22 cellular contexts compared by ENCODE assay signal in the genomic region with DNA sequence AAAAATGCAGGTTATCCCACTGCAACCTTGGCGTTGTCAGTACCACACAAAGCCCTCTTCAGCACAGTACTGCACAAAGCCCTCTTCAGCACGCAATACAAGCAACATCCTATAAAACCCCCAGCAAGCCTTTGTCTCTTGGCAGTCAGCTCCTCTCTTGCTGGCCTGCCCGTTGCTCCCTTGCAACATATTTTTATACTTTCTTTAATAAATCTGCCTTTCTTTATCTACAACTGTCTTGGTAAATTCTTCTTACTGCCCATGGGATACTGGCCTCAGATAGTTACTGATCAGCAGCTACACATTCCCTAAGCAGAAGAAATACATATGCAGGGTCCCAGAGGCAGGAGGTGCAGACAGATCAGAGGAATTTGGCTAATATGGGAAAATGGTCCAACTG.
A peak's percentile ranks its signal among the peaks of the same experiment; 100 is the strongest.
DNase-seq lines count a peak whose midpoint lies in the region; ATAC-seq and TF ChIP-seq lines count a peak whose summit lies in the region.
"Had no signal": no experiment of that assay in that cellular context is flagged by ENCODE, and none has a peak within 500 bp of the region (broad histone marks: within the 10 kb centered on the region; RNA-seq: fewer than 3 reads in every experiment).

No MANE protein-coding gene starts in this region.

- H3K4me3 Mint-ChIP-seq in Calu3 (ENCODE audit: low read depth, unreplicated experiment), result no peak overlapping the region
- H3K4me3 Mint-ChIP-seq: B cell; CD4-positive, alpha-beta T cell; CD8-positive, alpha-beta T cell had no signal

- TF ChIP-seq CTCF in AG10803 (conservative IDR thresholded peaks at IDR 0.05; ENCODE audit: low read length) (no peak), Calu3 (IDR thresholded peaks at IDR 0.05; ENCODE audit: unreplicated experiment) (no peak), fibroblast of pulmonary artery (IDR thresholded peaks at IDR 0.05; ENCODE audit: low read length, missing control alignments) (no peak)

- H3K4me3 ChIP-seq in AG10803 (ENCODE audit: low read length) (no peak overlapping the region), fibroblast of pulmonary artery (replicated peaks; ENCODE audit: low read depth, low read length) (no peak overlapping the region)
- H3K4me3 ChIP-seq: BLaER1 treated with 17β-estradiol and CSF1 and Interleukin-3, amounts not matched to agents 10 nM and 100 nM; GM12878 had no signal

- peak overlapping the region; percentile 93 for H3K27ac Mint-ChIP-seq in Calu3 (ENCODE audit: unreplicated experiment)
- H3K27ac Mint-ChIP-seq: B cell; CD4-positive, alpha-beta T cell; CD8-positive, alpha-beta T cell had no signal

- BruUV-seq in Calu3 (replicated peaks; lab: Mats Ljungman, UMichigan), result no TSS peak

- DNase-seq in AG10803 (ENCODE audit: low read depth) (peak; percentile 4), Calu3 (no peak), fibroblast of pulmonary artery (ENCODE audit: low read depth) (peak; percentile 11), HT-29 (ENCODE audit: low spot score) (no peak), Right ventricle myocardium superior (no peak)
- DNase-seq: 8988T; ACHN; AML-193; Caco-2; CD4-positive, alpha-beta T cell; CD8-positive, alpha-beta T cell; DMS 273 treated with DMSO at 0.1 percent for 48 hours; DMS153; DMS53; DMS79; DND-41; EL; GDM1 had no signal

- ATAC-seq in HG03571 (IDR thresholded peaks at IDR 0.05; ENCODE audit: unreplicated experiment) (no peak), Right ventricle myocardium superior (ENCODE audit: poor library complexity) (no peak)
- ATAC-seq: CD8-positive, alpha-beta T cell; GM12878 had no signal

- CTCF ChIA-PET in Calu3 (lab: Charles Lee), result no interaction called here

- peaks cover 6% of the 10 kb centered on the region for H3K9me3 Mint-ChIP-seq in Calu3 (ENCODE audit: low read depth, unreplicated experiment)
- H3K9me3 Mint-ChIP-seq: CD4-positive, alpha-beta T cell; CD8-positive, alpha-beta T cell had no signal

- peaks cover 32% of the 10 kb centered on the region for H3K4me1 Mint-ChIP-seq in Calu3 (ENCODE audit: low read depth, unreplicated experiment)
- H3K4me1 Mint-ChIP-seq: B cell had no signal

- intact Hi-C loops in Calu3 (cut with micrococcal nuclease; ENCODE audit: unreplicated experiment), result no loop called here
- intact Hi-C loops in Right ventricle myocardium superior (cut with DNase I), result no loop called here

- H3K27me3 Mint-ChIP-seq in Calu3 (ENCODE audit: unreplicated experiment), result no peaks in the 10 kb centered on the region

- peaks cover 8% of the 10 kb centered on the region for H3K36me3 Mint-ChIP-seq in Calu3 (ENCODE audit: insufficient read depth, unreplicated experiment)
- H3K36me3 Mint-ChIP-seq: CD8-positive, alpha-beta T cell had no signal

Comparison
In these comparisons a context has a peak if more than half of its experiments do, and no peak if none do; other contexts are left out.
1. DNase-seq: peak in AG10803 (single experiment) and fibroblast of pulmonary artery (single experiment); none in Calu3 (single experiment), HT-29 (single experiment) and Right ventricle myocardium superior (single experiment).